Comparison of ENCODE assay signal across 1 cellular context in genomic region chr17:40453881-40454630, GRCh38.
TF ChIP-seq lines count a peak whose summit lies in the region.

No MANE protein-coding gene starts in this region.

TF ChIP-seq in A549, 52 proteins besides CTCF, POLR2A, EP300 and RAD21 (continued from another document):
- no peak for TF ChIP-seq TFCP2L1 (CRISPR knock-in tag; IDR thresholded peaks at IDR 0.05)
